In genomic region chr22:43867839-43868652, GRCh38 we compare ENCODE assay signal across 7 cellular contexts. TPM values are rescaled to one million over a fixed set of nuclear protein-coding genes. Genes with fewer than 3 reads are reported as not detected.
DNase-seq lines count a peak whose midpoint lies in the region; FAIRE-seq and TF ChIP-seq lines count a peak whose summit lies in the region.

No MANE protein-coding gene starts in this region.

- no peaks in the 10 kb centered on the region for H3K27me3 ChIP-seq in Peyer's patch
- H3K27me3 ChIP-seq in H1 (replicated peaks in 1 of 4; ENCODE audit: control insufficient read depth in 3 of 4, extremely low read depth in 1 of 4, insufficient read depth in 3 of 4, low read length in 3 of 4) = no peaks in the 10 kb centered on the region
- peaks cover 14 to 26% of the 10 kb centered on the region in 2 experiments for H3K27me3 ChIP-seq in mesenchymal stem cell (ENCODE audit: control insufficient read depth in 1 of 2, insufficient read depth in 1 of 2, low read length in 2 of 2)

- peak overlapping the region; percentile 42; the same call in 1 of the 2 replicates for H2BK12ac ChIP-seq in H1 (ENCODE audit: low read depth, low read length)
- no peak overlapping the region for H2BK12ac ChIP-seq in mesenchymal stem cell (ENCODE audit: low read length in 2 of 2)

- H3K4me3 ChIP-seq in Peyer's patch = no peak overlapping the region
- H3K4me3 ChIP-seq in H1 (ENCODE audit: extremely low read depth in 1 of 4, insufficient read depth in 2 of 4, low read depth in 3 of 4, low read length in 4 of 4) = peak overlapping the region in 2 of 4 experiments; percentile 5 to 46; a peak in 3 of 8 replicates
- no peak overlapping the region for H3K4me3 ChIP-seq in mesenchymal stem cell (ENCODE audit: insufficient read depth in 1 of 2, low read depth in 1 of 2, low read length in 2 of 2)

- H3K4me1 ChIP-seq in Peyer's patch (no peaks in the 10 kb centered on the region), H1 (replicated peaks in 1 of 4; ENCODE audit: control insufficient read depth in 3 of 4, insufficient read depth in 4 of 4, low read length in 3 of 4) (peaks cover 0 to 5% (median 2%) of the 10 kb centered on the region in 4 experiments; a peak in 4 of 7 replicates), mesenchymal stem cell (ENCODE audit: control insufficient read depth, insufficient read depth, low read depth, low read length) (no peaks in the 10 kb centered on the region)

- H3K23ac ChIP-seq in H1 (ENCODE audit: insufficient read length) = no peak overlapping the region
- H3K23ac ChIP-seq in mesenchymal stem cell (ENCODE audit: low read length in 2 of 2) = no peak overlapping the region

- H2BK5ac ChIP-seq in H1 (ENCODE audit: low read depth, low read length) (peak overlapping the region; percentile 92; the same call in 1 of the 2 replicates), mesenchymal stem cell (ENCODE audit: low read depth, low read length, poor library complexity, severe bottlenecking) (no peak overlapping the region)

- H3K27ac ChIP-seq in Peyer's patch = no peak overlapping the region
- H3K27ac ChIP-seq in H1 (ENCODE audit: low read depth, low read length) = no peak overlapping the region
- no peak overlapping the region for H3K27ac ChIP-seq in mesenchymal stem cell (ENCODE audit: low read length, poor library complexity, severe bottlenecking)

- FAIRE-seq in H1 (lab: Jason Lieb, UNC) = peak; percentile 90
- no peak for FAIRE-seq in frontal cortex (lab: Jason Lieb, UNC)

- peak overlapping the region; percentile 98; the same call in 1 of the 2 replicates for H2BK20ac ChIP-seq in H1 (ENCODE audit: low read length)

- no peak overlapping the region for H4K8ac ChIP-seq in H1 (ENCODE audit: extremely low read depth, insufficient read depth, low read length)
- H4K8ac ChIP-seq in mesenchymal stem cell (ENCODE audit: low read length) = no peak overlapping the region

- H3K4ac ChIP-seq in H1 (replicated peaks; ENCODE audit: insufficient read length, low read depth, low read length) (no peak overlapping the region), mesenchymal stem cell (ENCODE audit: low read depth in 1 of 2, low read length in 2 of 2) (no peak overlapping the region)

- no peak overlapping the region for H2AK5ac ChIP-seq in H1 (ENCODE audit: low read depth, low read length)
- no peak overlapping the region for H2AK5ac ChIP-seq in mesenchymal stem cell (ENCODE audit: low read length, severe bottlenecking)

- 9% methylated on average over 11 of the region's 11 CpGs; no CpG with 5 or more reads in 1 of the 2 experiments for WGBS in H1 (ENCODE audit: extremely low coverage in 1 of 2, insufficient coverage in 1 of 2, insufficient read length in 1 of 2, insufficient replicate concordance in 2 of 2, low coverage in 1 of 2, low lambda C conversion rate in 2 of 2, missing lambda C conversion rate in 1 of 2), 2 experiments
- WGBS in mesenchymal stem cell = 1% methylated on average over 6 of the region's 11 CpGs

- no peak overlapping the region for H3K9ac ChIP-seq in H1 (replicated peaks in 1 of 4; ENCODE audit: extremely low read depth in 1 of 4, low read depth in 3 of 4, low read length in 3 of 4)
- H3K9ac ChIP-seq in mesenchymal stem cell (ENCODE audit: low read length) = no peak overlapping the region

- no peaks in the 10 kb centered on the region for H3K79me2 ChIP-seq in H1 (ENCODE audit: control insufficient read depth in 1 of 2, insufficient read depth in 2 of 2, low read length in 2 of 2)

- H3K18ac ChIP-seq in H1 (ENCODE audit: extremely low read depth, low read length) = peak overlapping the region; percentile 96
- H3K18ac ChIP-seq in mesenchymal stem cell (ENCODE audit: low read depth in 1 of 2, low read length in 2 of 2) = no peak overlapping the region

- H3K56ac ChIP-seq in H1 (replicated peaks; ENCODE audit: insufficient read length, low read depth, low read length) = no peak overlapping the region

- TF ChIP-seq POLR2A in Peyer's patch (IDR thresholded peaks at IDR 0.05) (no peak), H1 (IDR thresholded peaks at IDR 0.05; ENCODE audit: control extremely low read depth in 1 of 2, low read depth in 2 of 2, low read length in 2 of 2) (no peak)

- H3K4me2 ChIP-seq in H1 (ENCODE audit: insufficient read depth in 1 of 2, low read depth in 2 of 2, low read length in 2 of 2) (peak overlapping the region; percentile 36 to 54), mesenchymal stem cell (ENCODE audit: low read length, poor library complexity, severe bottlenecking) (no peak overlapping the region)

- TF ChIP-seq RAD21 in H1 (IDR thresholded peaks at IDR 0.05 in 1 of 2, conservative IDR thresholded peaks at IDR 0.05 in 1 of 2; ENCODE audit: low read depth in 2 of 2, low read length in 2 of 2) = no peak; a peak in 1 of 4 replicates

- CTCF ChIA-PET in HEK293T (lab: Yijun Ruan, JAX) (interaction anchor here (0.6 to 1.6 kb wide), 4 partner anchors 15 to 141 kb away, joined by 3 to 13 read pairs (median 8); no protein-coding TSS in a partner anchor), H1 (lab: Charles Lee; ENCODE audit: partially characterized antibody) (interaction anchor here (0.8 to 4.2 kb wide), 11 partner anchors 9 to 974 kb away, joined by 3 to 24 read pairs (median 3); no protein-coding TSS in a partner anchor)

- POLR2A ChIA-PET in HEK293T (lab: Yijun Ruan, JAX) = interaction anchor here (1.0 kb wide), 1 partner anchor 16 kb away, joined by 3 read pairs; no protein-coding TSS in a partner anchor
- POLR2A ChIA-PET in H1 (lab: Charles Lee; ENCODE audit: partially characterized antibody) = interaction anchor here (0.6 to 2.0 kb wide), 10 partner anchors 9 to 50 kb away, joined by 3 to 10 read pairs (median 3); no protein-coding TSS in a partner anchor

- H4K91ac ChIP-seq in H1 (replicated peaks; ENCODE audit: insufficient read length, low read length) (no peak overlapping the region), mesenchymal stem cell (ENCODE audit: low read length) (no peak overlapping the region)

- H3K36me3 ChIP-seq in Peyer's patch = no peaks in the 10 kb centered on the region
- no peaks in the 10 kb centered on the region for H3K36me3 ChIP-seq in H1 (ENCODE audit: control insufficient read depth in 2 of 4, insufficient read depth in 4 of 4, low read length in 3 of 4)
- H3K36me3 ChIP-seq in mesenchymal stem cell (ENCODE audit: control insufficient read depth in 1 of 2, insufficient read depth in 2 of 2, low read depth in 1 of 2, low read length in 2 of 2) = no peaks in the 10 kb centered on the region

- H2BK15ac ChIP-seq in H1 (ENCODE audit: low read length) (no peak overlapping the region), mesenchymal stem cell (ENCODE audit: low read depth, poor library complexity, severe bottlenecking) (no peak overlapping the region)

- DNase-seq in HEK293T (ENCODE audit: extremely low spot score) (peak; percentile 75), Peyer's patch (peak in 2 of 3 donors; percentile 47 to 63), H1 (ENCODE audit: low read depth in 1 of 2, low spot score in 2 of 2) (peak; percentile 71 to 93), mesenchymal stem cell (peak; percentile 70), frontal cortex (ENCODE audit: low spot score in 2 of 2) (no peak), NCI-H748 treated with DMSO at 0.1 percent for 48 hours (lab: John Stamatoyannopoulos, UW) (no peak), NCI-H510A (lab: John Stamatoyannopoulos, UW) (no peak)

- no peaks in the 10 kb centered on the region for H4K20me1 ChIP-seq in H1 (replicated peaks in 1 of 2; ENCODE audit: control insufficient read depth in 1 of 2, insufficient read depth in 2 of 2, low read length in 2 of 2)

- H3K14ac ChIP-seq in H1 (ENCODE audit: insufficient read length) (no peak overlapping the region), mesenchymal stem cell (ENCODE audit: low read length in 2 of 2) (no peak overlapping the region)

- H4K5ac ChIP-seq in H1 (ENCODE audit: insufficient read length, low read depth, low read length) = no peak overlapping the region

- H2BK120ac ChIP-seq in H1 (replicated peaks; ENCODE audit: low read depth, low read length) (no peak overlapping the region), mesenchymal stem cell (ENCODE audit: low read depth, low read length) (no peak overlapping the region)

- no peaks in the 10 kb centered on the region for H3K79me1 ChIP-seq in H1 (ENCODE audit: low read depth, low read length)
- H3K79me1 ChIP-seq in mesenchymal stem cell (replicated peaks; ENCODE audit: low read length, poor library complexity, severe bottlenecking) = no peaks in the 10 kb centered on the region

- no peak for TF ChIP-seq EP300 in H1 (IDR thresholded peaks at IDR 0.05; ENCODE audit: borderline replicate concordance in 1 of 2, low read depth in 2 of 2, low read length in 2 of 2)

- no peaks in the 10 kb centered on the region for H3K23me2 ChIP-seq in H1 (ENCODE audit: low read depth, low read length)

- TF ChIP-seq CTCF in Peyer's patch (IDR thresholded peaks at IDR 0.05) (no peak), H1 (IDR thresholded peaks at IDR 0.05; ENCODE audit: control extremely low read depth in 1 of 3, insufficient read depth in 1 of 3, low read depth in 1 of 3, low read length in 3 of 3) (no peak)

- H2AFZ ChIP-seq in H1 (ENCODE audit: low read length) (no peak overlapping the region), mesenchymal stem cell (ENCODE audit: low read depth, low read length) (no peak overlapping the region)

- H3K9me3 ChIP-seq in Peyer's patch (no peaks in the 10 kb centered on the region), H1 (ENCODE audit: insufficient read depth in 2 of 2, low read depth in 1 of 2, low read length in 1 of 2) (peaks cover 0 to 14% of the 10 kb centered on the region in 2 experiments; a peak in 2 of 4 replicates), mesenchymal stem cell (ENCODE audit: control insufficient read depth, low read length) (peaks cover 4% of the 10 kb centered on the region)

RNA-seq across cellular contexts. Expression of gene SULT4A1, which starts 5.7 kb away (rescaled TPM):
- total RNA-seq in Peyer's patch = under 1 TPM in 3 of 4 donors, not detected in 1; 0.27 to 0.53 (median 0.47) TPM
- total RNA-seq in H1 (2021; fragmentation: NEBNext Ultra II Directional; extraction: Animal tissue kit (Norgen Biotek cat#: 25700)) = 7.0 and 9.1 TPM in 2 replicates
- polyA plus RNA-seq in H1 (2011; rRNA removed) = 11.8 and 19.5 TPM in 2 replicates
- polyA plus RNA-seq in H1 (2011; cell fraction: cytosol; rRNA removed) = 14.9 TPM
- polyA plus RNA-seq in H1 (2011; cell fraction: nucleus; rRNA removed) = 58.0 TPM
- polyA plus RNA-seq in H1 (2012, experiment 1 of 2) = 11.1 to 14.8 TPM (median 12.3 TPM) in 4 replicates
- polyA plus RNA-seq in H1 (2012, experiment 2 of 2) = 2.7 TPM
- polyA plus RNA-seq in H1 (2013, experiment 1 of 2) = 6.9 TPM
- 6.1 TPM for polyA plus RNA-seq in H1 (2013, experiment 2 of 2)
- polyA minus RNA-seq in H1 (2011; rRNA and poly(A)+ RNA removed) = 5.4 and 5.5 TPM in 2 replicates
- polyA minus RNA-seq in H1 (2011; cell fraction: cytosol; rRNA and poly(A)+ RNA removed) = 8.1 TPM
- 16.3 TPM for polyA minus RNA-seq in H1 (2011; cell fraction: nucleus; rRNA and poly(A)+ RNA removed)
- 0.04 TPM for polyA plus RNA-seq in mesenchymal stem cell (2013, experiment 1 of 2)
- 0.04 TPM for polyA plus RNA-seq in mesenchymal stem cell (2013, experiment 2 of 2)
- 47.7 TPM for total RNA-seq in frontal cortex

RNA-seq across cellular contexts. Expression of gene PNPLA5, which starts 23.8 kb away (rescaled TPM):
- total RNA-seq in Peyer's patch (not detected), frontal cortex (under 0.01 TPM)
- total RNA-seq in H1 (2021; fragmentation: NEBNext Ultra II Directional; extraction: Animal tissue kit (Norgen Biotek cat#: 25700)) = 6.8 and 8.2 TPM in 2 replicates
- 3.9 and 5.2 TPM in 2 replicates for polyA plus RNA-seq in H1 (2011; rRNA removed)
- 3.8 TPM for polyA plus RNA-seq in H1 (2011; cell fraction: cytosol; rRNA removed)
- 7.4 TPM for polyA plus RNA-seq in H1 (2011; cell fraction: nucleus; rRNA removed)
- polyA plus RNA-seq in H1 (2012, experiment 1 of 2) = 3.2 to 4.1 TPM (median 3.7 TPM) in 4 replicates
- polyA plus RNA-seq in H1 (2012, experiment 2 of 2) = 3.2 TPM
- 3.3 TPM for polyA plus RNA-seq in H1 (2013, experiment 1 of 2)
- polyA plus RNA-seq in H1 (2013, experiment 2 of 2) = 3.4 TPM
- polyA minus RNA-seq in H1 (2011; rRNA and poly(A)+ RNA removed) = 1.8 and 1.9 TPM in 2 replicates
- 3.4 TPM for polyA minus RNA-seq in H1 (2011; cell fraction: cytosol; rRNA and poly(A)+ RNA removed)
- 3.8 TPM for polyA minus RNA-seq in H1 (2011; cell fraction: nucleus; rRNA and poly(A)+ RNA removed)
- not detected for polyA plus RNA-seq in mesenchymal stem cell (2013, experiment 1 of 2)
- polyA plus RNA-seq in mesenchymal stem cell (2013, experiment 2 of 2) = not detected

RNA-seq across cellular contexts. Expression of gene PNPLA3, which starts 55.6 kb away (rescaled TPM):
- total RNA-seq in Peyer's patch (1 to 10 TPM in 2 of 4 donors, under 1 TPM in 2; 0.80 to 6.6 (median 2.5) TPM), frontal cortex (17.5 TPM)
- total RNA-seq in H1 (2021; fragmentation: NEBNext Ultra II Directional; extraction: Animal tissue kit (Norgen Biotek cat#: 25700)) = 23.4 and 24.6 TPM in 2 replicates
- 17.5 and 21.0 TPM in 2 replicates for polyA plus RNA-seq in H1 (2011; rRNA removed)
- polyA plus RNA-seq in H1 (2011; cell fraction: cytosol; rRNA removed) = 16.0 TPM
- 37.2 TPM for polyA plus RNA-seq in H1 (2011; cell fraction: nucleus; rRNA removed)
- 14.2 to 20.5 TPM (median 18.2 TPM) in 4 replicates for polyA plus RNA-seq in H1 (2012, experiment 1 of 2)
- 12.6 TPM for polyA plus RNA-seq in H1 (2012, experiment 2 of 2)
- 20.6 TPM for polyA plus RNA-seq in H1 (2013, experiment 1 of 2)
- polyA plus RNA-seq in H1 (2013, experiment 2 of 2) = 19.5 TPM
- 36.0 and 39.2 TPM in 2 replicates for polyA minus RNA-seq in H1 (2011; rRNA and poly(A)+ RNA removed)
- 11.8 TPM for polyA minus RNA-seq in H1 (2011; cell fraction: cytosol; rRNA and poly(A)+ RNA removed)
- 34.6 TPM for polyA minus RNA-seq in H1 (2011; cell fraction: nucleus; rRNA and poly(A)+ RNA removed)
- 26.7 TPM for polyA plus RNA-seq in mesenchymal stem cell (2013, experiment 1 of 2)
- polyA plus RNA-seq in mesenchymal stem cell (2013, experiment 2 of 2) = 25.6 TPM

RNA-seq across cellular contexts. Expression of gene EFCAB6, which starts 55.9 kb away (rescaled TPM):
- total RNA-seq in Peyer's patch (1 to 10 TPM in 1 of 4 donors, under 1 TPM in 2, not detected in 1; 0.35 to 4.4 (median 0.94) TPM), frontal cortex (9.4 TPM)
- total RNA-seq in H1 (2021; fragmentation: NEBNext Ultra II Directional; extraction: Animal tissue kit (Norgen Biotek cat#: 25700)) = 1.5 and 1.7 TPM in 2 replicates
- 0.32 and 0.57 TPM in 2 replicates for polyA plus RNA-seq in H1 (2011; rRNA removed)
- polyA plus RNA-seq in H1 (2011; cell fraction: cytosol; rRNA removed) = 0.45 TPM
- polyA plus RNA-seq in H1 (2011; cell fraction: nucleus; rRNA removed) = 0.86 TPM
- polyA plus RNA-seq in H1 (2012, experiment 1 of 2) = 0.43 to 0.66 TPM (median 0.55 TPM) in 4 replicates
- 0.04 TPM for polyA plus RNA-seq in H1 (2012, experiment 2 of 2)
- 0.47 TPM for polyA plus RNA-seq in H1 (2013, experiment 1 of 2)
- polyA plus RNA-seq in H1 (2013, experiment 2 of 2) = 0.44 TPM
- 1.1 and 1.7 TPM in 2 replicates for polyA minus RNA-seq in H1 (2011; rRNA and poly(A)+ RNA removed)
- 0.95 TPM for polyA minus RNA-seq in H1 (2011; cell fraction: cytosol; rRNA and poly(A)+ RNA removed)
- polyA minus RNA-seq in H1 (2011; cell fraction: nucleus; rRNA and poly(A)+ RNA removed) = 1.3 TPM
- polyA plus RNA-seq in mesenchymal stem cell (2013, experiment 1 of 2) = 0.51 TPM
- polyA plus RNA-seq in mesenchymal stem cell (2013, experiment 2 of 2) = 0.29 TPM

Comparison
In these comparisons a context has a peak if more than half of its experiments do, and no peak if none do; other contexts are left out.
1. DNase-seq: peak in HEK293T (single experiment), Peyer's patch (2 of 3), H1 (2 of 2) and mesenchymal stem cell (single experiment); none in frontal cortex (0 of 2), NCI-H748 treated with DMSO at 0.1 percent for 48 hours (single experiment) and NCI-H510A (single experiment).